Comparison of ENCODE assay signal across 8 cellular contexts in the genomic region with DNA sequence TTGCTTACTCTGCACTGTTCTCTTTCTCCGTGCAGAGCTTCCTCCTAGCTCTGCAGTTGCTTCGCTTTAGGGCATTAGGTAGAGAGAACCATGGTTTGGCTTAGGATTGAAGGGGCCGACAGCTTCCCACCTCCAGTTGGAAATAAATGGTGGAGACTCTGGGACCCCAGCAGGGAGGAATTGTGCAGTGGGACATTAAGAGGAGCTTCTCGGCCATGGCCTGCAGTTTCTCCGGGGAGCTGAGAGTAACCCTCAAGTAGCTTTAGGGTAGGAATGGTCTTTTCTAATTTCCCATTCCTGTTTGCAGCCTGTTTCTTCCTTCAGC.
DNase-seq lines count a peak whose midpoint lies in the region; ATAC-seq and TF ChIP-seq lines count a peak whose summit lies in the region.

No MANE protein-coding gene starts in this region.

- no peak for DNase-seq in stimulated activated naive CD8-positive, alpha-beta T cell treated with anti-CD3 and anti-CD28 coated beads, Interleukin-15, amount 100 ng/mL, for 72 hours
- no peak for DNase-seq in choroid plexus epithelial cell (ENCODE audit: low read depth)
- DNase-seq in cortex of kidney (lab: John Stamatoyannopoulos, UW) = no peak
- DNase-seq in kidney glomerular epithelial cell (lab: John Stamatoyannopoulos, UW) = no peak
- DNase-seq in NCI-H2171 treated with DMSO at 0.1 percent for 48 hours (lab: John Stamatoyannopoulos, UW) = no peak

- H3K27me3 Mint-ChIP-seq in stimulated activated naive CD8-positive, alpha-beta T cell treated with anti-CD3 and anti-CD28 coated beads, Interleukin-15, Interleukin-2, amounts not matched to agents 100 ng/mL and 50 ng/mL, for 24 hours = no peaks in the 10 kb centered on the region
- H3K27me3 Mint-ChIP-seq in stimulated activated naive CD8-positive, alpha-beta T cell treated with anti-CD3 and anti-CD28 coated beads, Interleukin-15, amount 100 ng/mL, for 72 hours = no peaks in the 10 kb centered on the region

- H3K27ac ChIP-seq in muscle layer of duodenum (ENCODE audit: low read length) = no peak overlapping the region

- no peaks in the 10 kb centered on the region for H3K9me3 ChIP-seq in muscle layer of duodenum (ENCODE audit: control insufficient read depth in 1 of 2, low read length in 2 of 2)

- ATAC-seq in stimulated activated naive CD8-positive, alpha-beta T cell treated with anti-CD3 and anti-CD28 coated beads, Interleukin-15, amount 100 ng/mL, for 72 hours = no peak
- no peak for ATAC-seq in HG03521 (IDR thresholded peaks at IDR 0.05; ENCODE audit: unreplicated experiment)

- no peaks in the 10 kb centered on the region for H3K27me3 ChIP-seq in muscle layer of duodenum (ENCODE audit: low read depth, low read length)

- H3K4me3 ChIP-seq in choroid plexus epithelial cell (ENCODE audit: low read depth, low read length) = peak overlapping the region; percentile 94
- peak overlapping the region; percentile 86 to 93 for H3K4me3 ChIP-seq in muscle layer of duodenum (ENCODE audit: low read depth in 1 of 2, low read length in 2 of 2)

- no peak overlapping the region for H3K4me3 Mint-ChIP-seq in stimulated activated naive CD8-positive, alpha-beta T cell treated with anti-CD3 and anti-CD28 coated beads, Interleukin-15, Interleukin-2, amounts not matched to agents 100 ng/mL and 50 ng/mL, for 24 hours
- H3K4me3 Mint-ChIP-seq in stimulated activated naive CD8-positive, alpha-beta T cell treated with anti-CD3 and anti-CD28 coated beads, Interleukin-15, amount 100 ng/mL, for 72 hours = no peak overlapping the region

- peaks cover 4% of the 10 kb centered on the region for H3K36me3 Mint-ChIP-seq in stimulated activated naive CD8-positive, alpha-beta T cell treated with anti-CD3 and anti-CD28 coated beads, Interleukin-15, Interleukin-2, amounts not matched to agents 100 ng/mL and 50 ng/mL, for 24 hours (ENCODE audit: low read depth)

- H3K9me3 Mint-ChIP-seq in stimulated activated naive CD8-positive, alpha-beta T cell treated with anti-CD3 and anti-CD28 coated beads, Interleukin-15, Interleukin-2, amounts not matched to agents 100 ng/mL and 50 ng/mL, for 24 hours = no peaks in the 10 kb centered on the region
- no peaks in the 10 kb centered on the region for H3K9me3 Mint-ChIP-seq in stimulated activated naive CD8-positive, alpha-beta T cell treated with anti-CD3 and anti-CD28 coated beads, Interleukin-15, amount 100 ng/mL, for 72 hours

- H3K4me1 Mint-ChIP-seq in stimulated activated naive CD8-positive, alpha-beta T cell treated with anti-CD3 and anti-CD28 coated beads, Interleukin-15, Interleukin-2, amounts not matched to agents 100 ng/mL and 50 ng/mL, for 24 hours (ENCODE audit: low read depth) = peaks cover 24% of the 10 kb centered on the region
- peaks cover 31% of the 10 kb centered on the region for H3K4me1 Mint-ChIP-seq in stimulated activated naive CD8-positive, alpha-beta T cell treated with anti-CD3 and anti-CD28 coated beads, Interleukin-15, amount 100 ng/mL, for 72 hours

- peak overlapping the region; percentile 76 for H3K27ac Mint-ChIP-seq in stimulated activated naive CD8-positive, alpha-beta T cell treated with anti-CD3 and anti-CD28 coated beads, Interleukin-15, Interleukin-2, amounts not matched to agents 100 ng/mL and 50 ng/mL, for 24 hours
- H3K27ac Mint-ChIP-seq in stimulated activated naive CD8-positive, alpha-beta T cell treated with anti-CD3 and anti-CD28 coated beads, Interleukin-15, amount 100 ng/mL, for 72 hours = no peak overlapping the region

- peaks cover 5 to 15% of the 10 kb centered on the region in 2 donors for H3K36me3 ChIP-seq in muscle layer of duodenum (ENCODE audit: control insufficient read depth in 1 of 2, insufficient read depth in 2 of 2, low read length in 2 of 2)

- no peak for TF ChIP-seq CTCF in choroid plexus epithelial cell (conservative IDR thresholded peaks at IDR 0.05; ENCODE audit: low read depth, low read length)

- peaks cover 5 to 41% of the 10 kb centered on the region in 2 donors for H3K4me1 ChIP-seq in muscle layer of duodenum (ENCODE audit: control insufficient read depth in 1 of 2, insufficient read depth in 2 of 2, low read length in 2 of 2)
